Comparison of ENCODE assay signal across 8 cellular contexts in genomic region chr1:202733251-202733650, GRCh38. TPM values are rescaled to one million over a fixed set of nuclear protein-coding genes. Genes with fewer than 3 reads are reported as not detected.
"Had no signal": no experiment of that assay in that cellular context is flagged by ENCODE, and none has a peak within 500 bp of the region (broad histone marks: within the 10 kb centered on the region; RNA-seq: fewer than 3 reads in every experiment).

No MANE protein-coding gene starts in this region.

- H3K27ac ChIP-seq: GM23248 had no signal

- DNase-seq: GM23248, GOT3, H7, HFFc6, IMR-90 had no signal

- H3K9me3 ChIP-seq: HAP-1 had no signal

- H3K9ac ChIP-seq: GM23248 had no signal

- H3K27ac Mint-ChIP-seq: HFFc6 had no signal

- H3K9me3 Mint-ChIP-seq: HFFc6 had no signal

- H3K4me3 Mint-ChIP-seq: HFFc6 had no signal

- H3K4me3 ChIP-seq: GM23248, HAP-1, K562 had no signal

- H3K4me1 ChIP-seq: HAP-1 had no signal

- ATAC-seq: HCT116, K562 had no signal

RNA-seq across cellular contexts. Expression of gene SYT2, which starts 23.0 kb away (rescaled TPM):
- total RNA-seq: GM23248, K562 had no signal
- polyA plus RNA-seq: K562 had no signal
